Comparison of ENCODE assay signal across 9 cellular contexts in genomic region chr16:77971306-77972131, GRCh38. TPM values are rescaled to one million over a fixed set of nuclear protein-coding genes. Genes with fewer than 3 reads are reported as not detected.
DNase-seq lines count a peak whose midpoint lies in the region; ATAC-seq and TF ChIP-seq lines count a peak whose summit lies in the region.
"Had no signal": no experiment of that assay in that cellular context is flagged by ENCODE, and none has a peak within 500 bp of the region (broad histone marks: within the 10 kb centered on the region; RNA-seq: fewer than 3 reads in every experiment).

No MANE protein-coding gene starts in this region.

- no peak overlapping the region for H3K4me2 ChIP-seq in Karpas-422 (ENCODE audit: low read depth, low read length, poor library complexity, severe bottlenecking)
- no peak overlapping the region for H3K4me2 ChIP-seq in SK-N-SH

- H3K9me3 Mint-ChIP-seq in activated naive CD8-positive, alpha-beta T cell treated with anti-CD3 and anti-CD28 coated beads for 36 hours: no peaks in the 10 kb centered on the region
- H3K9me3 Mint-ChIP-seq: activated naive CD4-positive, alpha-beta T cell treated with anti-CD3 and anti-CD28 coated beads, Interleukin-2, amount 50 U/mL, for 24 hours had no signal

- peak; percentile 92 for TF ChIP-seq CTCF in SK-N-SH (IDR thresholded peaks at IDR 0.05)
- TF ChIP-seq CTCF in heart right ventricle (IDR thresholded peaks at IDR 0.05): peak; percentile 71 to 87 (median 82)

- POLR2A ChIA-PET in SK-N-SH (lab: Yijun Ruan, JAX): interaction anchor here (0.6 kb wide), 1 partner anchor 288 kb away, joined by 3 read pairs; no protein-coding TSS in a partner anchor

- WGBS in SK-N-SH (ENCODE audit: low lambda C conversion rate): 29% methylated on average over 16 of the region's 16 CpGs
- 26 to 32% methylated on average over 16 of the region's 16 CpGs for WGBS in heart right ventricle, 2 donors
- WGBS in aorta, 2 donors: 29 to 32% methylated on average over 16 of the region's 16 CpGs

- H3K27ac Mint-ChIP-seq in activated naive CD8-positive, alpha-beta T cell treated with anti-CD3 and anti-CD28 coated beads for 36 hours: no peak overlapping the region
- H3K27ac Mint-ChIP-seq: activated naive CD4-positive, alpha-beta T cell treated with anti-CD3 and anti-CD28 coated beads, Interleukin-2, amount 50 U/mL, for 24 hours had no signal

- no peak for TF ChIP-seq EP300 in SK-N-SH (IDR thresholded peaks at IDR 0.05; ENCODE audit: borderline replicate concordance in 1 of 2, low read depth in 1 of 2, low read length in 1 of 2)

- H3F3A ChIP-seq in SK-N-SH (replicated peaks; ENCODE audit: insufficient read depth): no peaks in the 10 kb centered on the region

- peak; percentile 96 for TF ChIP-seq RAD21 in SK-N-SH (IDR thresholded peaks at IDR 0.05; ENCODE audit: low read length)

- H3K36me3 Mint-ChIP-seq in activated naive CD8-positive, alpha-beta T cell treated with anti-CD3 and anti-CD28 coated beads for 36 hours: no peaks in the 10 kb centered on the region
- H3K36me3 Mint-ChIP-seq: activated naive CD4-positive, alpha-beta T cell treated with anti-CD3 and anti-CD28 coated beads, Interleukin-2, amount 50 U/mL, for 24 hours had no signal

- DNase-seq in COR-L47 (lab: John Stamatoyannopoulos, UW): peak; percentile 72
- peak; percentile 94 for DNase-seq in Karpas-422
- peak; percentile 72 for DNase-seq in SK-N-SH
- peak; percentile 54 for DNase-seq in activated naive CD8-positive, alpha-beta T cell treated with anti-CD3 and anti-CD28 coated beads for 36 hours
- peak; percentile 80 to 83 for DNase-seq in heart right ventricle
- DNase-seq in pulmonary artery endothelial cell (ENCODE audit: low read depth, low spot score): peak; percentile 11
- DNase-seq in aorta: peak; percentile 85 to 96

- intact Hi-C loops in heart right ventricle (cut with DNase I) (loop anchor here (1.0 to 10.0 kb wide), 6 partner anchors 251 to 737 kb away; no protein-coding TSS in a partner anchor), aorta (cut with DNase I) (loop anchor here (2.0 to 5.0 kb wide), 3 partner anchors 249 to 297 kb away; partner anchors contain the start of gene NUDT7 (in 1 of the 2))

- H3K4me1 ChIP-seq in Karpas-422 (ENCODE audit: low read length) (no peaks in the 10 kb centered on the region), SK-N-SH (ENCODE audit: control insufficient read depth in 1 of 2, insufficient read depth in 2 of 2, low read depth in 1 of 2, low read length in 1 of 2) (peaks cover 0 to 11% of the 10 kb centered on the region in 2 experiments; a peak in 2 of 4 replicates), heart right ventricle (no peaks in the 10 kb centered on the region), aorta (ENCODE audit: control insufficient read depth in 1 of 2, insufficient read depth in 2 of 2, low read length in 2 of 2) (no peaks in the 10 kb centered on the region)

- peak; percentile 75 for ATAC-seq in GM21381 (IDR thresholded peaks at IDR 0.05; ENCODE audit: unreplicated experiment)
- peak; percentile 81 to 92 (median 86) for ATAC-seq in heart right ventricle
- peak; percentile 87 for ATAC-seq in aorta (ENCODE audit: low FRiP score)

- CTCF ChIA-PET in SK-N-SH (lab: Yijun Ruan, JAX): interaction anchor here (0.6 to 9.0 kb wide), 17 partner anchors 10 to 300 kb away, joined by 3 to 84 read pairs (median 4); no protein-coding TSS in a partner anchor

- H3K79me2 ChIP-seq in Karpas-422 (ENCODE audit: low read length): no peaks in the 10 kb centered on the region
- H3K79me2 ChIP-seq in SK-N-SH (ENCODE audit: insufficient read depth): no peaks in the 10 kb centered on the region

- peaks cover 7% of the 10 kb centered on the region for H3K27me3 Mint-ChIP-seq in activated naive CD8-positive, alpha-beta T cell treated with anti-CD3 and anti-CD28 coated beads for 36 hours

- H3K36me3 ChIP-seq in Karpas-422 (ENCODE audit: insufficient read depth, low read length) (no peaks in the 10 kb centered on the region), SK-N-SH (replicated peaks in 1 of 2; ENCODE audit: control insufficient read depth in 1 of 2, insufficient read depth in 2 of 2, low read length in 1 of 2) (no peaks in the 10 kb centered on the region), heart right ventricle (no peaks in the 10 kb centered on the region), aorta (ENCODE audit: control insufficient read depth in 1 of 2, insufficient read depth in 2 of 2, low read length in 1 of 2) (no peaks in the 10 kb centered on the region)

- no peak overlapping the region for H3K4me3 Mint-ChIP-seq in activated naive CD8-positive, alpha-beta T cell treated with anti-CD3 and anti-CD28 coated beads for 36 hours
- H3K4me3 Mint-ChIP-seq: activated naive CD4-positive, alpha-beta T cell treated with anti-CD3 and anti-CD28 coated beads, Interleukin-2, amount 50 U/mL, for 24 hours had no signal

- no peaks in the 10 kb centered on the region for H4K20me1 ChIP-seq in Karpas-422 (ENCODE audit: insufficient read depth, low read depth, low read length)
- no peaks in the 10 kb centered on the region for H4K20me1 ChIP-seq in SK-N-SH (ENCODE audit: insufficient read depth)

- H3K27me3 ChIP-seq in Karpas-422 (ENCODE audit: low read length) (no peaks in the 10 kb centered on the region), SK-N-SH (ENCODE audit: insufficient read depth) (no peaks in the 10 kb centered on the region), heart right ventricle (peaks cover 0 to 11% (median 0%) of the 10 kb centered on the region in 7 donors), aorta (ENCODE audit: control insufficient read depth in 1 of 2, insufficient read depth in 2 of 2, low read length in 1 of 2) (no peaks in the 10 kb centered on the region)

- H3K4me3 ChIP-seq in Karpas-422 (ENCODE audit: low read length) (no peak overlapping the region), SK-N-SH (ENCODE audit: low read depth in 2 of 2, low read length in 1 of 2) (no peak overlapping the region), heart right ventricle (no peak overlapping the region), aorta (ENCODE audit: low read length in 2 of 2) (no peak overlapping the region)

- no peaks in the 10 kb centered on the region for H3K9me2 ChIP-seq in Karpas-422 (replicated peaks; ENCODE audit: insufficient read depth, low read length)
- no peaks in the 10 kb centered on the region for H3K9me2 ChIP-seq in SK-N-SH

- H3K9ac ChIP-seq in Karpas-422 (ENCODE audit: low read length) (no peak overlapping the region), SK-N-SH (no peak overlapping the region)

- no peak overlapping the region for H2AFZ ChIP-seq in Karpas-422 (ENCODE audit: low read length)
- no peak overlapping the region for H2AFZ ChIP-seq in SK-N-SH (ENCODE audit: low read depth)

- H3K27ac ChIP-seq in Karpas-422 (ENCODE audit: low read length) (no peak overlapping the region), SK-N-SH (ENCODE audit: low read depth in 2 of 2, low read length in 1 of 2) (no peak overlapping the region), heart right ventricle (no peak overlapping the region), aorta (ENCODE audit: low read depth in 1 of 2, low read length in 2 of 2) (no peak overlapping the region)

- no peaks in the 10 kb centered on the region for H3K9me3 ChIP-seq in Karpas-422 (ENCODE audit: low read length)
- no peaks in the 10 kb centered on the region for H3K9me3 ChIP-seq in SK-N-SH
- no peaks in the 10 kb centered on the region for H3K9me3 ChIP-seq in heart right ventricle
- no peaks in the 10 kb centered on the region for H3K9me3 ChIP-seq in aorta (ENCODE audit: control insufficient read depth, low read length)

- H3K4me1 Mint-ChIP-seq in activated naive CD8-positive, alpha-beta T cell treated with anti-CD3 and anti-CD28 coated beads for 36 hours: peaks cover 2% of the 10 kb centered on the region
- H3K4me1 Mint-ChIP-seq: activated naive CD4-positive, alpha-beta T cell treated with anti-CD3 and anti-CD28 coated beads, Interleukin-2, amount 50 U/mL, for 24 hours had no signal

TF ChIP-seq in SK-N-SH, 30 proteins besides CTCF, POLR2A, EP300 and RAD21 (continues in another document):
- peak; percentile 97 for TF ChIP-seq SMC3 (IDR thresholded peaks at IDR 0.05; ENCODE audit: low read depth, low read length)
- TF ChIP-seq YY1 (IDR thresholded peaks at IDR 0.05; ENCODE audit: low read depth): no peak
- no peak for TF ChIP-seq TAF1 (IDR thresholded peaks at IDR 0.05; ENCODE audit: borderline replicate concordance, low read depth, low read length)
- 0 out of 2 replicates have a peak, but pooled peaks have one; percentile 19 for TF ChIP-seq SIN3A (IDR thresholded peaks at IDR 0.05; ENCODE audit: borderline replicate concordance, low read depth, low read length)

RNA-seq across cellular contexts. Expression of gene CLEC3A, which starts 50.8 kb away (rescaled TPM):
- total RNA-seq in Karpas-422 (2014; rRNA removed; shearing (Covaris generic); ENCODE audit: low replicate concordance): 0.47 TPM in 1 of 2 replicates, not detected in the other
- polyA plus RNA-seq in SK-N-SH (2012; rRNA removed) (0.03 TPM in 1 of 2 replicates, not detected in the other), heart right ventricle (not detected), aorta (not detected)
- polyA plus RNA-seq in SK-N-SH (2012; cell fraction: cytosol; rRNA removed): not detected in 2 replicates
- polyA plus RNA-seq in SK-N-SH (2012; cell fraction: nucleus; rRNA removed): not detected in 2 replicates
- not detected for total RNA-seq in activated naive CD8-positive, alpha-beta T cell treated with anti-CD3 and anti-CD28 coated beads for 36 hours
- total RNA-seq in heart right ventricle (not detected), pulmonary artery endothelial cell (not detected in 2 replicates), aorta (not detected)

Comparison
In these comparisons a context has a peak if more than half of its experiments do, and no peak if none do; other contexts are left out.
1. DNase-seq: peak in every context shown above with its lines; median percentile 94 in Karpas-422; 90 in aorta; 82 in heart right ventricle; 72 in COR-L47; 72 in SK-N-SH; 54 in activated naive CD8-positive, alpha-beta T cell treated with anti-CD3 and anti-CD28 coated beads for 36 hours; 11 in pulmonary artery endothelial cell.